In genomic region chr7:101308245-101309085, GRCh38 we compare ENCODE assay signal across 8 cellular contexts.
DNase-seq lines count a peak whose midpoint lies in the region; ATAC-seq lines count a peak whose summit lies in the region.

No MANE protein-coding gene starts in this region.

- no peaks in the 10 kb centered on the region for H3K36me3 ChIP-seq in adipocyte (ENCODE audit: control insufficient read depth, insufficient read depth, low read length, severe bottlenecking)

- peaks cover 17% of the 10 kb centered on the region for H3K27me3 ChIP-seq in adipocyte (replicated peaks; ENCODE audit: control insufficient read depth, insufficient read depth, low read length)

- DNase-seq in NCI-H446 treated with DMSO at 0.1 percent for 48 hours (lab: John Stamatoyannopoulos, UW): peak; percentile 16
- peak; percentile 56 for DNase-seq in adipocyte (ENCODE audit: low read depth)
- peak; percentile 24 to 54 for DNase-seq in stimulated activated CD4-positive, alpha-beta T cell treated with anti-CD3 and anti-CD28 coated beads, Interleukin-12 subunit alpha, Interleukin-12 subunit beta, amount 100 ng/mL, for 24 hours (ENCODE audit: low read depth in 2 of 2)
- DNase-seq in NCI-H1436 treated with DMSO at 0.1 percent for 48 hours (lab: John Stamatoyannopoulos, UW): no peak

- peaks cover 14% of the 10 kb centered on the region for H3K9me3 ChIP-seq in adipocyte (ENCODE audit: control insufficient read depth, low read length)
- no peaks in the 10 kb centered on the region for H3K9me3 ChIP-seq in iPS-18c (ENCODE audit: control insufficient read depth, insufficient read depth, low read length)

- no peak overlapping the region for H3K9ac ChIP-seq in adipocyte (ENCODE audit: low read length)

- H3K4me3 ChIP-seq in GM08714 (ENCODE audit: low read length) (peak overlapping the region; percentile 37; the same call in 1 of the 2 replicates), adipocyte (ENCODE audit: low read length) (peak overlapping the region; percentile 62), iPS-18c (ENCODE audit: insufficient read depth, low read depth, low read length) (peak overlapping the region; percentile 79)

- ATAC-seq in GM19023 (IDR thresholded peaks at IDR 0.05; ENCODE audit: unreplicated experiment): no peak
- ATAC-seq in HG02610 (IDR thresholded peaks at IDR 0.05; ENCODE audit: unreplicated experiment): no peak

- peaks cover 4% of the 10 kb centered on the region for H3K4me1 ChIP-seq in adipocyte (ENCODE audit: control insufficient read depth, insufficient read depth, low read length)
